Comparison of ENCODE assay signal across 18 cellular contexts in genomic region chr11:101974255-101974654, GRCh38. TPM values are rescaled to one million over a fixed set of nuclear protein-coding genes. Genes with fewer than 3 reads are reported as not detected.
DNase-seq lines count a peak whose midpoint lies in the region; ATAC-seq, FAIRE-seq and TF ChIP-seq lines count a peak whose summit lies in the region.
"Had no signal": no experiment of that assay in that cellular context is flagged by ENCODE, and none has a peak within 500 bp of the region (broad histone marks: within the 10 kb centered on the region; RNA-seq: fewer than 3 reads in every experiment).

No MANE protein-coding gene starts in this region.

- TF ChIP-seq CTCF in fibroblast of the aortic adventitia (IDR thresholded peaks at IDR 0.05; ENCODE audit: insufficient read depth, low read length) = peak; percentile 41

- H3K4me3 ChIP-seq in fibroblast of the aortic adventitia (ENCODE audit: low read depth, low read length) = no peak overlapping the region
- H3K4me3 ChIP-seq: body of pancreas, transverse colon had no signal

- peak; percentile 43 for FAIRE-seq in A204.1 (lab: Jason Lieb, UNC)
- FAIRE-seq: H54 had no signal

- no peak for ATAC-seq in GM19328 (IDR thresholded peaks at IDR 0.05; ENCODE audit: unreplicated experiment)
- ATAC-seq: body of pancreas had no signal

- DNase-seq in GM03348 (ENCODE audit: low spot score) = peak; percentile 37
- peak; percentile 2 for DNase-seq in SW480 (ENCODE audit: low spot score)
- DNase-seq in fibroblast of the aortic adventitia (ENCODE audit: low read depth) = peak; percentile 32
- DNase-seq in dermis blood vessel endothelial cell = no peak
- DNase-seq in DMS79 (lab: John Stamatoyannopoulos, UW) = no peak
- DNase-seq in D341Med (ENCODE audit: low spot score) = no peak
- DNase-seq: activated CD8-positive, alpha-beta memory T cell treated with anti-CD3 and anti-CD28 coated beads for 24 hours; activated gamma-delta T cell; body of pancreas; GF-D8; NCI-H1105 treated with DMSO at 0.1 percent for 48 hours; stimulated activated CD8-positive, alpha-beta memory T cell treated with anti-CD3 and anti-CD28 coated beads, Interleukin-4, amount 100 ng/mL, for 48 hours; transverse colon had no signal

RNA-seq across cellular contexts. Expression of gene ANGPTL5, which starts 57.9 kb away (rescaled TPM):
- 0.09 and 0.90 TPM in 2 replicates for total RNA-seq in fibroblast of the aortic adventitia (ENCODE audit: low replicate concordance)
- 0.09 TPM in 1 of 2 replicates, not detected in the other for total RNA-seq in dermis blood vessel endothelial cell
- total RNA-seq: B cell, body of pancreas, NCI-H460 had no signal

RNA-seq across cellular contexts. Expression of gene CEP126, which starts 59.4 kb away (rescaled TPM):
- total RNA-seq in fibroblast of the aortic adventitia (ENCODE audit: low replicate concordance) (3.9 and 4.2 TPM in 2 replicates), dermis blood vessel endothelial cell (0.34 and 1.1 TPM in 2 replicates)

Comparison
In these comparisons a context has a peak if more than half of its experiments do, and no peak if none do; other contexts are left out.
1. DNase-seq: peak in GM03348 (single experiment), SW480 (single experiment) and fibroblast of the aortic adventitia (single experiment); none in dermis blood vessel endothelial cell (single experiment), DMS79 (single experiment) and D341Med (single experiment).